Comparison of ENCODE assay signal across 8 cellular contexts in genomic region chr16:29815032-29815721, GRCh38. TPM values are rescaled to one million over a fixed set of nuclear protein-coding genes. Genes with fewer than 3 reads are reported as not detected.
DNase-seq lines count a peak whose midpoint lies in the region; ATAC-seq and TF ChIP-seq lines count a peak whose summit lies in the region.

No MANE protein-coding gene starts in this region.

- H3K4me3 ChIP-seq in MM.1S (ENCODE audit: low read length) (peak overlapping the region; percentile 88), skeletal muscle satellite cell (ENCODE audit: low read length) (peak overlapping the region; percentile 88)

- H3F3A ChIP-seq in MM.1S (ENCODE audit: insufficient read depth, low read length): peaks cover 39% of the 10 kb centered on the region

- DNase-seq in COLO668 (lab: John Stamatoyannopoulos, UW; ENCODE audit: unreplicated experiment) (peak; percentile 54), MM.1S (no peak), left cardiac atrium (peak; percentile 62), occipital lobe (lab: John Stamatoyannopoulos, UW) (no peak)
- DNase-seq in activated naive CD4-positive, alpha-beta T cell treated with Interleukin-2 at 50 U/mL for 16 hours: peak; percentile 67

- H3K9me3 ChIP-seq in MM.1S (replicated peaks; ENCODE audit: insufficient read depth, low read length) (no peaks in the 10 kb centered on the region), skeletal muscle satellite cell (replicated peaks; ENCODE audit: low read length) (no peaks in the 10 kb centered on the region)

- peak overlapping the region; percentile 88; the same call in 1 of the 2 replicates for H3K9ac ChIP-seq in MM.1S (ENCODE audit: low read length)
- peak overlapping the region; percentile 78 for H3K9ac ChIP-seq in skeletal muscle satellite cell (ENCODE audit: low read depth, low read length)

- H3K4me2 ChIP-seq in MM.1S (ENCODE audit: low read depth, low read length) (peak overlapping the region; percentile 74), skeletal muscle satellite cell (ENCODE audit: low read length) (peak overlapping the region; percentile 87)

- TF ChIP-seq CTCF in MM.1S (IDR thresholded peaks at IDR 0.05; ENCODE audit: low read length): no peak

- no peaks in the 10 kb centered on the region for H4K20me1 ChIP-seq in MM.1S (ENCODE audit: insufficient read depth, low read length)

- H3K9me2 ChIP-seq in MM.1S (replicated peaks; ENCODE audit: insufficient read depth, low read length): no peaks in the 10 kb centered on the region

- peak overlapping the region; percentile 53 for H2AFZ ChIP-seq in MM.1S (ENCODE audit: low read length)

- H3K27ac ChIP-seq in MM.1S (ENCODE audit: low read length): peak overlapping the region; percentile 87; the same call in 1 of the 2 replicates

- H3K27me3 ChIP-seq in MM.1S (replicated peaks; ENCODE audit: insufficient read depth, low read length) (no peaks in the 10 kb centered on the region), skeletal muscle satellite cell (ENCODE audit: control insufficient read depth, insufficient read depth, low read length) (no peaks in the 10 kb centered on the region)

- intact Hi-C loops in left cardiac atrium (cut with DNase I): no loop called here

- H3K36me3 ChIP-seq in MM.1S (replicated peaks; ENCODE audit: insufficient read depth, low read length): no peaks in the 10 kb centered on the region
- H3K36me3 ChIP-seq in skeletal muscle satellite cell (ENCODE audit: insufficient read depth, low read length): peaks cover 12% of the 10 kb centered on the region

- H3K79me2 ChIP-seq in MM.1S (ENCODE audit: low read length): peaks cover 38% of the 10 kb centered on the region

- H3K4me1 ChIP-seq in MM.1S (ENCODE audit: low read length): peaks cover 34% of the 10 kb centered on the region
- H3K4me1 ChIP-seq in skeletal muscle satellite cell (ENCODE audit: control insufficient read depth, insufficient read depth, low read length): peaks cover 47% of the 10 kb centered on the region

- ATAC-seq in left cardiac atrium (no peak), GM21367 (IDR thresholded peaks at IDR 0.05; ENCODE audit: unreplicated experiment) (no peak), GM21423 (IDR thresholded peaks at IDR 0.05; ENCODE audit: unreplicated experiment) (no peak)

RNA-seq across cellular contexts. Expression of gene PAGR1, which starts 0.8 kb away (rescaled TPM):
- total RNA-seq in left cardiac atrium: 10 to 100 TPM; 15.1 to 16.6 TPM
- 18.6 and 19.8 TPM in 2 replicates for total RNA-seq in skeletal muscle satellite cell (2012; rRNA removed)
- 10.8 TPM for total RNA-seq in occipital lobe

RNA-seq across cellular contexts. Expression of gene PRRT2, which starts 3.2 kb away (rescaled TPM):
- 1 to 10 TPM; 2.2 to 3.0 TPM for total RNA-seq in left cardiac atrium
- total RNA-seq in skeletal muscle satellite cell (2012; rRNA removed): 0.25 and 2.0 TPM in 2 replicates
- total RNA-seq in occipital lobe: 20.6 TPM

RNA-seq across cellular contexts. Expression of gene MVP, which starts 5.1 kb away (rescaled TPM):
- total RNA-seq in left cardiac atrium: 10 to 100 TPM; 72.7 to 82.4 TPM
- total RNA-seq in skeletal muscle satellite cell (2012; rRNA removed): 301 and 302 TPM in 2 replicates
- 6.1 TPM for total RNA-seq in occipital lobe

RNA-seq across cellular contexts. Expression of gene MAZ, which starts 8.8 kb away (rescaled TPM):
- total RNA-seq in left cardiac atrium: 10 to 100 TPM; 84.8 to 96.7 TPM
- 167 and 206 TPM in 2 replicates for total RNA-seq in skeletal muscle satellite cell (2012; rRNA removed)
- 271 TPM for total RNA-seq in occipital lobe

RNA-seq across cellular contexts. Expression of gene KIF22, which starts 24.6 kb away (rescaled TPM):
- total RNA-seq in left cardiac atrium: 10 to 100 TPM; 22.1 to 30.1 TPM
- total RNA-seq in skeletal muscle satellite cell (2012; rRNA removed): 34.5 and 46.1 TPM in 2 replicates
- total RNA-seq in occipital lobe: 35.7 TPM

Comparison
In these comparisons a context has a peak if more than half of its experiments do, and no peak if none do; other contexts are left out.
1. DNase-seq: peak in COLO668 (single experiment), activated naive CD4-positive, alpha-beta T cell treated with Interleukin-2 at 50 U/mL for 16 hours (single experiment) and left cardiac atrium (single experiment); none in MM.1S (single experiment) and occipital lobe (single experiment).
2. RNA of gene MVP, which starts 5.1 kb away (total RNA-seq): 72.7 to 82.4 TPM in left cardiac atrium; 6.1 TPM in occipital lobe (single experiment); every median in the first group is over 10 times any median in the second.